ENCODE assay signal across 1 cellular context in the genomic region with DNA sequence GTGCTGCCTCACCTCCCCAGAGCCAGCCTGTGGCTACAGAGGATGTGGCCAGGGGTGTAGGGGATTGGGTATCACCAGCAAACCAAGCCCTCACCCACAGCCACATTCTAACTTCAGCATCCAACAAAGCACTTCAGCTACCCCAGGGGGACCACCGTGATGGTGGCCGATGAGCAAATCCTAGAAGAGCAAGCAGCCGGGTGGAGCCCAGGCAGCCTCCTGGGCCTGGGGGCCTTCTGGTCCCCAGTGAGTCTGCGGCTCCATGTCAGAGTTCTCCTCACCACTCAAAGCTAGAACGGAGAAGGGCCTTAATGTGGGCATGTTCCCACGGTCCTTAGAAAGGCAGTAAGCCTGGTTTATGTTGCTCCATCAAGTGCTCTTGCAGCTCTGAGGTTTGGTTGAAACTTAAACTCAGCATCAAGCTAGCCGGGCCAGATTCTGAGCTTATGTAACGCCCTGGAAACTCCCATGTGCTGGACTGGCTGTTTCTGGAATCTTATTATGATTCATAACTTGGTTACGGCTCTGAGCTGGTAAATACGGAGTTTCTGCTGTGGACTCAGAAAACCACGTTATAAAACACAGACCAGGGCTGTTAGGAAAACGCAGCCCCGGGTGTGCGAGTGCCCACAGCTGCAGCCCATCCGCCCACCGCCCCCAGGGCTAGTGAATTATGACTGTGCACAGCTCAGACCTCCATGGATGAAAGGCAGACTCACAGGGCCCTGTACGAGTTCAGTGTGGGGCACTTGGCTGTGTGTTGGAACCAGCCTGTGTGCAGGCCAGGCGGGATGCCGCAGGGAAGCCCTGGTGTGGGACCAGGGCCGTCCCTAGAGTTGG.
TF ChIP-seq lines count a peak whose summit lies in the region.

No MANE protein-coding gene starts in this region.

TF ChIP-seq in GM12878, 131 proteins besides CTCF, POLR2A, EP300 and RAD21 (continued from another document and continues in another):
- TF ChIP-seq, protein P1, sequence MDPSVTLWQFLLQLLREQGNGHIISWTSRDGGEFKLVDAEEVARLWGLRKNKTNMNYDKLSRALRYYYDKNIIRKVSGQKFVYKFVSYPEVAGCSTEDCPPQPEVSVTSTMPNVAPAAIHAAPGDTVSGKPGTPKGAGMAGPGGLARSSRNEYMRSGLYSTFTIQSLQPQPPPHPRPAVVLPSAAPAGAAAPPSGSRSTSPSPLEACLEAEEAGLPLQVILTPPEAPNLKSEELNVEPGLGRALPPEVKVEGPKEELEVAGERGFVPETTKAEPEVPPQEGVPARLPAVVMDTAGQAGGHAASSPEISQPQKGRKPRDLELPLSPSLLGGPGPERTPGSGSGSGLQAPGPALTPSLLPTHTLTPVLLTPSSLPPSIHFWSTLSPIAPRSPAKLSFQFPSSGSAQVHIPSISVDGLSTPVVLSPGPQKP (IDR thresholded peaks at IDR 0.05; ENCODE audit: low read depth, low read length), result no peak
- TF ChIP-seq POLR2AphosphoS2 (IDR thresholded peaks at IDR 0.05; ENCODE audit: low read depth, low read length) (no peak), PAX8 (IDR thresholded peaks at IDR 0.05) (no peak), SUPT20H (IDR thresholded peaks at IDR 0.05; ENCODE audit: borderline replicate concordance, control insufficient read depth, low read depth, low read length) (no peak), GABPA (IDR thresholded peaks at IDR 0.05; ENCODE audit: low read depth) (no peak; the same call in 1 of the 2 replicates), BCL11A (IDR thresholded peaks at IDR 0.05; ENCODE audit: low read depth, low read length) (peak; percentile 76), STAT3 (IDR thresholded peaks at IDR 0.05; ENCODE audit: low read depth, low read length) (no peak), EGR1 (IDR thresholded peaks at IDR 0.05; ENCODE audit: borderline replicate concordance in 1 of 2, low read depth in 2 of 2, low read length in 2 of 2) (peak in 1 of 2 experiments; percentile 82; a peak in 1 of 3 replicates), ZBED1 (IDR thresholded peaks at IDR 0.05; ENCODE audit: borderline replicate concordance) (no peak; the same call in 1 of the 2 replicates), NR2C1 (IDR thresholded peaks at IDR 0.05) (no peak), ZNF24 (IDR thresholded peaks at IDR 0.05) (peak; percentile 31; the same call in 1 of the 2 replicates), TBL1XR1 (IDR thresholded peaks at IDR 0.05; ENCODE audit: low read depth, low read length) (peak; percentile 31; the same call in 1 of the 2 replicates), RELA (IDR thresholded peaks at IDR 0.05; ENCODE audit: borderline replicate concordance, partially characterized antibody) (peak; percentile 95), CBFB (IDR thresholded peaks at IDR 0.05; ENCODE audit: low read depth) (peak; percentile 82), DPF2 (IDR thresholded peaks at IDR 0.05) (peak; percentile 90), CHD2 (IDR thresholded peaks at IDR 0.05; ENCODE audit: borderline replicate concordance, low read depth, low read length) (no peak), SIX5 (IDR thresholded peaks at IDR 0.05; ENCODE audit: low read depth, low read length, severe bottlenecking) (no peak), BHLHE40 (IDR thresholded peaks at IDR 0.05; ENCODE audit: borderline replicate concordance in 1 of 2, low read depth in 2 of 2, low read length in 1 of 2) (peak; percentile 44 to 65), RFX5 (IDR thresholded peaks at IDR 0.05; ENCODE audit: low read depth, low read length) (no peak), ZNF384 (IDR thresholded peaks at IDR 0.05; ENCODE audit: borderline replicate concordance, low read depth, low read length) (no peak), SUZ12 (IDR thresholded peaks at IDR 0.05; ENCODE audit: unreplicated experiment) (no peak), TARDBP (IDR thresholded peaks at IDR 0.05; ENCODE audit: borderline replicate concordance) (no peak; the same call in 1 of the 2 replicates), TAF1 (IDR thresholded peaks at IDR 0.05; ENCODE audit: borderline replicate concordance, low read depth, low read length) (0 out of 2 replicates have a peak, but pooled peaks have one; percentile 9)
- TF ChIP-seq, protein P2, sequence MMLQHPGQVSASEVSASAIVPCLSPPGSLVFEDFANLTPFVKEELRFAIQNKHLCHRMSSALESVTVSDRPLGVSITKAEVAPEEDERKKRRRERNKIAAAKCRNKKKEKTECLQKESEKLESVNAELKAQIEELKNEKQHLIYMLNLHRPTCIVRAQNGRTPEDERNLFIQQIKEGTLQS (IDR thresholded peaks at IDR 0.05; ENCODE audit: borderline replicate concordance, extremely low read depth, low read depth, low read length), result no peak
- TF ChIP-seq, protein P3, sequence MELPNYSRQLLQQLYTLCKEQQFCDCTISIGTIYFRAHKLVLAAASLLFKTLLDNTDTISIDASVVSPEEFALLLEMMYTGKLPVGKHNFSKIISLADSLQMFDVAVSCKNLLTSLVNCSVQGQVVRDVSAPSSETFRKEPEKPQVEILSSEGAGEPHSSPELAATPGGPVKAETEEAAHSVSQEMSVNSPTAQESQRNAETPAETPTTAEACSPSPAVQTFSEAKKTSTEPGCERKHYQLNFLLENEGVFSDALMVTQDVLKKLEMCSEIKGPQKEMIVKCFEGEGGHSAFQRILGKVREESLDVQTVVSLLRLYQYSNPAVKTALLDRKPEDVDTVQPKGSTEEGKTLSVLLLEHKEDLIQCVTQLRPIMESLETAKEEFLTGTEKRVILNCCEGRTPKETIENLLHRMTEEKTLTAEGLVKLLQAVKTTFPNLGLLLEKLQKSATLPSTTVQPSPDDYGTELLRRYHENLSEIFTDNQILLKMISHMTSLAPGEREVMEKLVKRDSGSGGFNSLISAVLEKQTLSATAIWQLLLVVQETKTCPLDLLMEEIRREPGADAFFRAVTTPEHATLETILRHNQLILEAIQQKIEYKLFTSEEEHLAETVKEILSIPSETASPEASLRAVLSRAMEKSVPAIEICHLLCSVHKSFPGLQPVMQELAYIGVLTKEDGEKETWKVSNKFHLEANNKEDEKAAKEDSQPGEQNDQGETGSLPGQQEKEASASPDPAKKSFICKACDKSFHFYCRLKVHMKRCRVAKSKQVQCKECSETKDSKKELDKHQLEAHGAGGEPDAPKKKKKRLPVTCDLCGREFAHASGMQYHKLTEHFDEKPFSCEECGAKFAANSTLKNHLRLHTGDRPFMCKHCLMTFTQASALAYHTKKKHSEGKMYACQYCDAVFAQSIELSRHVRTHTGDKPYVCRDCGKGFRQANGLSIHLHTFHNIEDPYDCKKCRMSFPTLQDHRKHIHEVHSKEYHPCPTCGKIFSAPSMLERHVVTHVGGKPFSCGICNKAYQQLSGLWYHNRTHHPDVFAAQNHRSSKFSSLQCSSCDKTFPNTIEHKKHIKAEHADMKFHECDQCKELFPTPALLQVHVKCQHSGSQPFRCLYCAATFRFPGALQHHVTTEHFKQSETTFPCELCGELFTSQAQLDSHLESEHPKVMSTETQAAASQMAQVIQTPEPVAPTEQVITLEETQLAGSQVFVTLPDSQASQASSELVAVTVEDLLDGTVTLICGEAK (IDR thresholded peaks at IDR 0.05; ENCODE audit: borderline replicate concordance), result peak; percentile 17; the same call in 1 of the 2 replicates
- TF ChIP-seq, protein P4, sequence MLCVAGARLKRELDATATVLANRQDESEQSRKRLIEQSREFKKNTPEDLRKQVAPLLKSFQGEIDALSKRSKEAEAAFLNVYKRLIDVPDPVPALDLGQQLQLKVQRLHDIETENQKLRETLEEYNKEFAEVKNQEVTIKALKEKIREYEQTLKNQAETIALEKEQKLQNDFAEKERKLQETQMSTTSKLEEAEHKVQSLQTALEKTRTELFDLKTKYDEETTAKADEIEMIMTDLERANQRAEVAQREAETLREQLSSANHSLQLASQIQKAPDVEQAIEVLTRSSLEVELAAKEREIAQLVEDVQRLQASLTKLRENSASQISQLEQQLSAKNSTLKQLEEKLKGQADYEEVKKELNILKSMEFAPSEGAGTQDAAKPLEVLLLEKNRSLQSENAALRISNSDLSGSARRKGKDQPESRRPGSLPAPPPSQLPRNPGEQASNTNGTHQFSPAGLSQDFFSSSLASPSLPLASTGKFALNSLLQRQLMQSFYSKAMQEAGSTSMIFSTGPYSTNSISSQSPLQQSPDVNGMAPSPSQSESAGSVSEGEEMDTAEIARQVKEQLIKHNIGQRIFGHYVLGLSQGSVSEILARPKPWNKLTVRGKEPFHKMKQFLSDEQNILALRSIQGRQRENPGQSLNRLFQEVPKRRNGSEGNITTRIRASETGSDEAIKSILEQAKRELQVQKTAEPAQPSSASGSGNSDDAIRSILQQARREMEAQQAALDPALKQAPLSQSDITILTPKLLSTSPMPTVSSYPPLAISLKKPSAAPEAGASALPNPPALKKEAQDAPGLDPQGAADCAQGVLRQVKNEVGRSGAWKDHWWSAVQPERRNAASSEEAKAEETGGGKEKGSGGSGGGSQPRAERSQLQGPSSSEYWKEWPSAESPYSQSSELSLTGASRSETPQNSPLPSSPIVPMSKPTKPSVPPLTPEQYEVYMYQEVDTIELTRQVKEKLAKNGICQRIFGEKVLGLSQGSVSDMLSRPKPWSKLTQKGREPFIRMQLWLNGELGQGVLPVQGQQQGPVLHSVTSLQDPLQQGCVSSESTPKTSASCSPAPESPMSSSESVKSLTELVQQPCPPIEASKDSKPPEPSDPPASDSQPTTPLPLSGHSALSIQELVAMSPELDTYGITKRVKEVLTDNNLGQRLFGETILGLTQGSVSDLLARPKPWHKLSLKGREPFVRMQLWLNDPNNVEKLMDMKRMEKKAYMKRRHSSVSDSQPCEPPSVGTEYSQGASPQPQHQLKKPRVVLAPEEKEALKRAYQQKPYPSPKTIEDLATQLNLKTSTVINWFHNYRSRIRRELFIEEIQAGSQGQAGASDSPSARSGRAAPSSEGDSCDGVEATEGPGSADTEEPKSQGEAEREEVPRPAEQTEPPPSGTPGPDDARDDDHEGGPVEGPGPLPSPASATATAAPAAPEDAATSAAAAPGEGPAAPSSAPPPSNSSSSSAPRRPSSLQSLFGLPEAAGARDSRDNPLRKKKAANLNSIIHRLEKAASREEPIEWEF (IDR thresholded peaks at IDR 0.05; ENCODE audit: insufficient replicate concordance, low read depth, low read length), result peak; percentile 93
- TF ChIP-seq, protein P5, sequence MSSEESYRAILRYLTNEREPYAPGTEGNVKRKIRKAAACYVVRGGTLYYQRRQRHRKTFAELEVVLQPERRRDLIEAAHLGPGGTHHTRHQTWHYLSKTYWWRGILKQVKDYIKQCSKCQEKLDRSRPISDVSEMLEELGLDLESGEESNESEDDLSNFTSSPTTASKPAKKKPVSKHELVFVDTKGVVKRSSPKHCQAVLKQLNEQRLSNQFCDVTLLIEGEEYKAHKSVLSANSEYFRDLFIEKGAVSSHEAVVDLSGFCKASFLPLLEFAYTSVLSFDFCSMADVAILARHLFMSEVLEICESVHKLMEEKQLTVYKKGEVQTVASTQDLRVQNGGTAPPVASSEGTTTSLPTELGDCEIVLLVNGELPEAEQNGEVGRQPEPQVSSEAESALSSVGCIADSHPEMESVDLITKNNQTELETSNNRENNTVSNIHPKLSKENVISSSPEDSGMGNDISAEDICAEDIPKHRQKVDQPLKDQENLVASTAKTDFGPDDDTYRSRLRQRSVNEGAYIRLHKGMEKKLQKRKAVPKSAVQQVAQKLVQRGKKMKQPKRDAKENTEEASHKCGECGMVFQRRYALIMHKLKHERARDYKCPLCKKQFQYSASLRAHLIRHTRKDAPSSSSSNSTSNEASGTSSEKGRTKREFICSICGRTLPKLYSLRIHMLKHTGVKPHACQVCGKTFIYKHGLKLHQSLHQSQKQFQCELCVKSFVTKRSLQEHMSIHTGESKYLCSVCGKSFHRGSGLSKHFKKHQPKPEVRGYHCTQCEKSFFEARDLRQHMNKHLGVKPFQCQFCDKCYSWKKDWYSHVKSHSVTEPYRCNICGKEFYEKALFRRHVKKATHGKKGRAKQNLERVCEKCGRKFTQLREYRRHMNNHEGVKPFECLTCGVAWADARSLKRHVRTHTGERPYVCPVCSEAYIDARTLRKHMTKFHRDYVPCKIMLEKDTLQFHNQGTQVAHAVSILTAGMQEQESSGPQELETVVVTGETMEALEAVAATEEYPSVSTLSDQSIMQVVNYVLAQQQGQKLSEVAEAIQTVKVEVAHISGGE (CRISPR knock-in tag; IDR thresholded peaks at IDR 0.05), result no peak
- TF ChIP-seq, protein P6, sequence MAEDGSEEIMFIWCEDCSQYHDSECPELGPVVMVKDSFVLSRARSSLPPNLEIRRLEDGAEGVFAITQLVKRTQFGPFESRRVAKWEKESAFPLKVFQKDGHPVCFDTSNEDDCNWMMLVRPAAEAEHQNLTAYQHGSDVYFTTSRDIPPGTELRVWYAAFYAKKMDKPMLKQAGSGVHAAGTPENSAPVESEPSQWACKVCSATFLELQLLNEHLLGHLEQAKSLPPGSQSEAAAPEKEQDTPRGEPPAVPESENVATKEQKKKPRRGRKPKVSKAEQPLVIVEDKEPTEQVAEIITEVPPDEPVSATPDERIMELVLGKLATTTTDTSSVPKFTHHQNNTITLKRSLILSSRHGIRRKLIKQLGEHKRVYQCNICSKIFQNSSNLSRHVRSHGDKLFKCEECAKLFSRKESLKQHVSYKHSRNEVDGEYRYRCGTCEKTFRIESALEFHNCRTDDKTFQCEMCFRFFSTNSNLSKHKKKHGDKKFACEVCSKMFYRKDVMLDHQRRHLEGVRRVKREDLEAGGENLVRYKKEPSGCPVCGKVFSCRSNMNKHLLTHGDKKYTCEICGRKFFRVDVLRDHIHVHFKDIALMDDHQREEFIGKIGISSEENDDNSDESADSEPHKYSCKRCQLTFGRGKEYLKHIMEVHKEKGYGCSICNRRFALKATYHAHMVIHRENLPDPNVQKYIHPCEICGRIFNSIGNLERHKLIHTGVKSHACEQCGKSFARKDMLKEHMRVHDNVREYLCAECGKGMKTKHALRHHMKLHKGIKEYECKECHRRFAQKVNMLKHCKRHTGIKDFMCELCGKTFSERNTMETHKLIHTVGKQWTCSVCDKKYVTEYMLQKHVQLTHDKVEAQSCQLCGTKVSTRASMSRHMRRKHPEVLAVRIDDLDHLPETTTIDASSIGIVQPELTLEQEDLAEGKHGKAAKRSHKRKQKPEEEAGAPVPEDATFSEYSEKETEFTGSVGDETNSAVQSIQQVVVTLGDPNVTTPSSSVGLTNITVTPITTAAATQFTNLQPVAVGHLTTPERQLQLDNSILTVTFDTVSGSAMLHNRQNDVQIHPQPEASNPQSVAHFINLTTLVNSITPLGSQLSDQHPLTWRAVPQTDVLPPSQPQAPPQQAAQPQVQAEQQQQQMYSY (CRISPR knock-in tag; IDR thresholded peaks at IDR 0.05), result 0 out of 2 replicates have a peak, but pooled peaks have one; percentile 21
- TF ChIP-seq, protein P7, sequence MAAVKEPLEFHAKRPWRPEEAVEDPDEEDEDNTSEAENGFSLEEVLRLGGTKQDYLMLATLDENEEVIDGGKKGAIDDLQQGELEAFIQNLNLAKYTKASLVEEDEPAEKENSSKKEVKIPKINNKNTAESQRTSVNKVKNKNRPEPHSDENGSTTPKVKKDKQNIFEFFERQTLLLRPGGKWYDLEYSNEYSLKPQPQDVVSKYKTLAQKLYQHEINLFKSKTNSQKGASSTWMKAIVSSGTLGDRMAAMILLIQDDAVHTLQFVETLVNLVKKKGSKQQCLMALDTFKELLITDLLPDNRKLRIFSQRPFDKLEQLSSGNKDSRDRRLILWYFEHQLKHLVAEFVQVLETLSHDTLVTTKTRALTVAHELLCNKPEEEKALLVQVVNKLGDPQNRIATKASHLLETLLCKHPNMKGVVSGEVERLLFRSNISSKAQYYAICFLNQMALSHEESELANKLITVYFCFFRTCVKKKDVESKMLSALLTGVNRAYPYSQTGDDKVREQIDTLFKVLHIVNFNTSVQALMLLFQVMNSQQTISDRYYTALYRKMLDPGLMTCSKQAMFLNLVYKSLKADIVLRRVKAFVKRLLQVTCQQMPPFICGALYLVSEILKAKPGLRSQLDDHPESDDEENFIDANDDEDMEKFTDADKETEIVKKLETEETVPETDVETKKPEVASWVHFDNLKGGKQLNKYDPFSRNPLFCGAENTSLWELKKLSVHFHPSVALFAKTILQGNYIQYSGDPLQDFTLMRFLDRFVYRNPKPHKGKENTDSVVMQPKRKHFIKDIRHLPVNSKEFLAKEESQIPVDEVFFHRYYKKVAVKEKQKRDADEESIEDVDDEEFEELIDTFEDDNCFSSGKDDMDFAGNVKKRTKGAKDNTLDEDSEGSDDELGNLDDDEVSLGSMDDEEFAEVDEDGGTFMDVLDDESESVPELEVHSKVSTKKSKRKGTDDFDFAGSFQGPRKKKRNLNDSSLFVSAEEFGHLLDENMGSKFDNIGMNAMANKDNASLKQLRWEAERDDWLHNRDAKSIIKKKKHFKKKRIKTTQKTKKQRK (IDR thresholded peaks at IDR 0.05; ENCODE audit: low read depth, low read length), result no peak
